18 cellular contexts compared by ENCODE assay signal in genomic region chr5:129110742-129111141, GRCh38. TPM values are rescaled to one million over a fixed set of nuclear protein-coding genes. Genes with fewer than 3 reads are reported as not detected.
DNase-seq lines count a peak whose midpoint lies in the region; ATAC-seq, FAIRE-seq and TF ChIP-seq lines count a peak whose summit lies in the region.
"Had no signal": no experiment of that assay in that cellular context is flagged by ENCODE, and none has a peak within 500 bp of the region (broad histone marks: within the 10 kb centered on the region; RNA-seq: fewer than 3 reads in every experiment).

No MANE protein-coding gene starts in this region.

- BruUV-seq in mammary epithelial cell (replicated peaks; lab: Mats Ljungman, UMichigan) (no TSS peak), endothelial cell of umbilical vein (replicated peaks; lab: Mats Ljungman, UMichigan) (no TSS peak)

- TF ChIP-seq POLR2A in breast epithelium (IDR thresholded peaks at IDR 0.05) (no peak), endothelial cell of umbilical vein (IDR thresholded peaks at IDR 0.05; ENCODE audit: low read depth, low read length) (no peak)

- H3K9me3 Mint-ChIP-seq in activated CD4-positive, alpha-beta T cell treated with anti-CD3 and anti-CD28 coated beads, Interleukin-2, amount 10 ng/mL, durations not matched to agents 24 days and 14 days: no peaks in the 10 kb centered on the region
- H3K9me3 Mint-ChIP-seq: GM23338 had no signal

- no peaks in the 10 kb centered on the region for H3K27me3 Mint-ChIP-seq in activated CD4-positive, alpha-beta T cell treated with anti-CD3 and anti-CD28 coated beads, Interleukin-2, amount 10 ng/mL, durations not matched to agents 24 days and 14 days

- H3K4me3 Mint-ChIP-seq in activated CD4-positive, alpha-beta T cell treated with anti-CD3 and anti-CD28 coated beads, Interleukin-2, amount 10 ng/mL, durations not matched to agents 24 days and 14 days: no peak overlapping the region
- H3K4me3 Mint-ChIP-seq: CD14-positive monocyte, GM23338 had no signal

- H3K27me3 ChIP-seq in mammary epithelial cell (ENCODE audit: insufficient read depth, low read length) (no peaks in the 10 kb centered on the region), breast epithelium (no peaks in the 10 kb centered on the region), endothelial cell of umbilical vein (ENCODE audit: control insufficient read depth in 2 of 2, insufficient read depth in 2 of 2, low read length in 2 of 2) (no peaks in the 10 kb centered on the region), lung (ENCODE audit: control insufficient read depth, insufficient read depth) (no peaks in the 10 kb centered on the region)

- 85% methylated on average over 3 of the region's 3 CpGs for WGBS in mammary epithelial cell (ENCODE audit: low coverage, missing lambda C conversion rate)
- 81 to 82% methylated on average over 3 of the region's 3 CpGs for WGBS in lung, 2 donors

- peaks cover 6% of the 10 kb centered on the region for H3K4me1 ChIP-seq in mammary epithelial cell (ENCODE audit: insufficient read depth, low read length)
- no peaks in the 10 kb centered on the region for H3K4me1 ChIP-seq in breast epithelium
- H3K4me1 ChIP-seq in endothelial cell of umbilical vein (ENCODE audit: control insufficient read depth, extremely low read depth, insufficient read depth, low read length): no peaks in the 10 kb centered on the region
- H3K4me1 ChIP-seq in lung (ENCODE audit: control insufficient read depth in 2 of 2, insufficient read depth in 2 of 2, low read length in 2 of 2): peaks cover 0 to 32% of the 10 kb centered on the region in 2 donors

- H3K79me2 ChIP-seq in mammary epithelial cell (ENCODE audit: insufficient read depth, low read length): no peaks in the 10 kb centered on the region
- no peaks in the 10 kb centered on the region for H3K79me2 ChIP-seq in endothelial cell of umbilical vein (ENCODE audit: control insufficient read depth, insufficient read depth, low read length)

- POLR2A ChIA-PET in endothelial cell of umbilical vein (lab: Charles Lee): interaction anchor here (1.0 kb wide), 1 partner anchor 16 kb away, joined by 3 read pairs; the partner anchor contains the start of gene ISOC1

- no peaks in the 10 kb centered on the region for H4K20me1 ChIP-seq in mammary epithelial cell (ENCODE audit: insufficient read depth, low read length)
- no peaks in the 10 kb centered on the region for H4K20me1 ChIP-seq in endothelial cell of umbilical vein (replicated peaks; ENCODE audit: control insufficient read depth, extremely low read depth, insufficient read depth, low read length)

- peaks cover 13% of the 10 kb centered on the region for H3K36me3 Mint-ChIP-seq in activated CD4-positive, alpha-beta T cell treated with anti-CD3 and anti-CD28 coated beads, Interleukin-2, amount 10 ng/mL, durations not matched to agents 24 days and 14 days (ENCODE audit: low read depth)

- H3K9ac ChIP-seq in mammary epithelial cell (ENCODE audit: insufficient read depth, low read length) (no peak overlapping the region), endothelial cell of umbilical vein (replicated peaks; ENCODE audit: extremely low read depth, insufficient read depth, low read length) (no peak overlapping the region)

- ATAC-seq in lung (ENCODE audit: insufficient read depth, low FRiP score): peak; percentile 6
- ATAC-seq: GM23338 had no signal

- peak; percentile 46 for DNase-seq in mammary epithelial cell
- DNase-seq in breast epithelium (ENCODE audit: low spot score in 2 of 2): no peak
- DNase-seq in OCI-M1 (lab: John Stamatoyannopoulos, UW): peak; percentile 11
- no peak for DNase-seq in endothelial cell of umbilical vein (ENCODE audit: low read depth, low spot score)
- no peak for DNase-seq in lung (ENCODE audit: low spot score)
- no peak for DNase-seq in GM13977 (ENCODE audit: low spot score)
- DNase-seq in NCI-H146 treated with DMSO at 0.1 percent for 48 hours (lab: John Stamatoyannopoulos, UW; ENCODE audit: unreplicated experiment): no peak
- DNase-seq in activated CD4-positive, alpha-beta T cell treated with anti-CD3 and anti-CD28 coated beads, Interleukin-2, amount 10 ng/mL, durations not matched to agents 24 days and 14 days: no peak
- DNase-seq: 8988T, COR-L47, KBM-7, NCI-H1436 treated with DMSO at 0.1 percent for 48 hours, NCI-H2081 treated with DMSO at 0.1 percent for 48 hours, NCI-H2227 treated with DMSO at 0.1 percent for 48 hours, NCI-H526, Right ventricle myocardium superior had no signal

- FAIRE-seq in endothelial cell of umbilical vein (lab: Jason Lieb, UNC): no peak

- no peaks in the 10 kb centered on the region for H3K9me1 ChIP-seq in endothelial cell of umbilical vein (replicated peaks; ENCODE audit: control insufficient read depth, extremely low read depth, insufficient read depth, low read length)

- H3K9me3 ChIP-seq in mammary epithelial cell (replicated peaks; ENCODE audit: insufficient read depth, low read length) (no peaks in the 10 kb centered on the region), breast epithelium (no peaks in the 10 kb centered on the region), endothelial cell of umbilical vein (replicated peaks; ENCODE audit: control insufficient read depth, insufficient read depth, low read length) (no peaks in the 10 kb centered on the region), lung (ENCODE audit: control insufficient read depth in 2 of 2, insufficient read depth in 1 of 2, low read length in 1 of 2) (no peaks in the 10 kb centered on the region)

- in situ Hi-C loops in mammary epithelial cell (cut with MboI; ENCODE audit: low sequenced_read_pairs in 2 of 2): loop anchor here in 1 of 2 donors (25.0 kb wide), 1 partner anchor 198 kb away; no protein-coding TSS in a partner anchor
- in situ Hi-C loops in GM13977 (cut with MboI; ENCODE audit: low pct_unique_long_range_greater_than_20kb, low sequenced_read_pairs, unreplicated experiment): no loop called here

- peaks cover 4% of the 10 kb centered on the region for H3K4me1 Mint-ChIP-seq in activated CD4-positive, alpha-beta T cell treated with anti-CD3 and anti-CD28 coated beads, Interleukin-2, amount 10 ng/mL, durations not matched to agents 24 days and 14 days
- H3K4me1 Mint-ChIP-seq: CD14-positive monocyte had no signal

- TF ChIP-seq CTCF in mammary epithelial cell (conservative IDR thresholded peaks at IDR 0.05 in 1 of 2, IDR thresholded peaks at IDR 0.05 in 1 of 2; ENCODE audit: extremely low read depth in 1 of 2, insufficient read depth in 1 of 2, low read depth in 1 of 2, low read length in 2 of 2): no peak
- TF ChIP-seq CTCF in breast epithelium (IDR thresholded peaks at IDR 0.05): no peak
- TF ChIP-seq CTCF in endothelial cell of umbilical vein (IDR thresholded peaks at IDR 0.05; ENCODE audit: extremely low read depth in 1 of 2, insufficient read depth in 1 of 2, low read depth in 1 of 2, low read length in 2 of 2): no peak
- no peak for TF ChIP-seq CTCF in lung (IDR thresholded peaks at IDR 0.05; ENCODE audit: control extremely low read depth, extremely low read depth)
- no peak for TF ChIP-seq CTCF in GM13977 (IDR thresholded peaks at IDR 0.05; ENCODE audit: extremely low read depth, insufficient read depth, missing control alignments)

- no peaks in the 10 kb centered on the region for H3K36me3 ChIP-seq in mammary epithelial cell (ENCODE audit: insufficient read depth, low read length)
- H3K36me3 ChIP-seq in breast epithelium: no peaks in the 10 kb centered on the region
- H3K36me3 ChIP-seq in endothelial cell of umbilical vein (ENCODE audit: control insufficient read depth in 2 of 2, extremely low read depth in 1 of 2, insufficient read depth in 2 of 2, low read length in 2 of 2): peaks cover 0 to 3% of the 10 kb centered on the region in 2 experiments
- peaks cover 6 to 7% of the 10 kb centered on the region in 2 donors for H3K36me3 ChIP-seq in lung (ENCODE audit: control insufficient read depth in 2 of 2, insufficient read depth in 2 of 2, low read length in 2 of 2)

- dilution Hi-C loops in mammary epithelial cell (cut with HindIII; ENCODE audit: low sequenced_read_pairs): no loop called here
- dilution Hi-C loops in endothelial cell of umbilical vein (cut with MboI; ENCODE audit: extremely low pct_ligation_motif_present, low sequenced_read_pairs): no loop called here

- no peak overlapping the region for H3K4me3 ChIP-seq in mammary epithelial cell (replicated peaks in 1 of 3; ENCODE audit: insufficient read depth in 1 of 3, low read depth in 2 of 3, low read length in 3 of 3)
- H3K4me3 ChIP-seq in breast epithelium: no peak overlapping the region
- no peak overlapping the region for H3K4me3 ChIP-seq in endothelial cell of umbilical vein (replicated peaks in 1 of 3; ENCODE audit: insufficient read depth in 1 of 3, low read depth in 1 of 3, low read length in 3 of 3)
- H3K4me3 ChIP-seq in lung: no peak overlapping the region
- H3K4me3 ChIP-seq: GM23338 had no signal

- no peak overlapping the region for H2AFZ ChIP-seq in mammary epithelial cell (ENCODE audit: low read depth, low read length)
- no peak overlapping the region for H2AFZ ChIP-seq in endothelial cell of umbilical vein (ENCODE audit: low read depth, low read length)
- H2AFZ ChIP-seq: GM23338 had no signal

- CTCF ChIA-PET in mammary epithelial cell (lab: Charles Lee; ENCODE audit: low non-redundant PET): interaction anchor here (0.7 kb wide), 1 partner anchor 1029 kb away, joined by 5 read pairs; no protein-coding TSS in a partner anchor
- CTCF ChIA-PET in endothelial cell of umbilical vein (lab: Charles Lee): interaction anchor here (1.0 to 2.5 kb wide), 5 partner anchors 9 to 205 kb away, joined by 3 to 7 read pairs (median 4); partner anchors contain the start of gene ISOC1

- H3K27ac ChIP-seq in mammary epithelial cell (ENCODE audit: insufficient read depth, low read depth, low read length) (no peak overlapping the region), breast epithelium (no peak overlapping the region), endothelial cell of umbilical vein (ENCODE audit: insufficient read depth, low read depth, low read length) (no peak overlapping the region), lung (ENCODE audit: low read depth in 1 of 2, low read length in 1 of 2) (no peak overlapping the region)

- no peak overlapping the region for H3K27ac Mint-ChIP-seq in activated CD4-positive, alpha-beta T cell treated with anti-CD3 and anti-CD28 coated beads, Interleukin-2, amount 10 ng/mL, durations not matched to agents 24 days and 14 days
- H3K27ac Mint-ChIP-seq: CD14-positive monocyte, GM23338 had no signal

- intact Hi-C loops in mammary epithelial cell (cut with micrococcal nuclease) (no loop called here), breast epithelium (cut with DNase I; ENCODE audit: low total_unique reads) (no loop called here), endothelial cell of umbilical vein (cut with micrococcal nuclease) (loop anchor here (5.0 kb wide), 1 partner anchor 657 kb away; no protein-coding TSS in a partner anchor)
- intact Hi-C loops in activated CD4-positive, alpha-beta T cell treated with anti-CD3 and anti-CD28 coated beads, Interleukin-2, amount 10 ng/mL, durations not matched to agents 24 days and 14 days (cut with micrococcal nuclease): no loop called here

- H3K4me2 ChIP-seq in mammary epithelial cell (ENCODE audit: insufficient read depth, low read depth, low read length) (no peak overlapping the region), endothelial cell of umbilical vein (ENCODE audit: insufficient read depth, low read length) (no peak overlapping the region)
- H3K4me2 ChIP-seq: GM23338 had no signal

RNA-seq across cellular contexts. Expression of gene ISOC1, which starts 16.2 kb away (rescaled TPM):
- 10 to 100 TPM; 15.6 to 19.7 TPM for total RNA-seq in mammary epithelial cell
- polyA plus RNA-seq in mammary epithelial cell: 14.5 TPM
- polyA minus RNA-seq in mammary epithelial cell: 3.5 TPM
- 10 to 100 TPM; 20.6 to 41.6 (median 23.9) TPM for total RNA-seq in breast epithelium
- total RNA-seq in endothelial cell of umbilical vein: 20.7 and 21.4 TPM in 2 replicates
- polyA plus RNA-seq in endothelial cell of umbilical vein: 17.0 and 21.6 TPM in 2 replicates
- polyA plus RNA-seq in endothelial cell of umbilical vein (2011; cell fraction: cytosol; rRNA removed): 18.7 and 19.3 TPM in 2 replicates
- 10.3 and 11.9 TPM in 2 replicates for polyA plus RNA-seq in endothelial cell of umbilical vein (2011; cell fraction: nucleus; rRNA removed)
- 19.9 and 24.1 TPM in 2 replicates for polyA plus RNA-seq in endothelial cell of umbilical vein (2012)
- 20.2 and 24.8 TPM in 2 replicates for polyA minus RNA-seq in endothelial cell of umbilical vein
- polyA minus RNA-seq in endothelial cell of umbilical vein (2011; cell fraction: cytosol; rRNA and poly(A)+ RNA removed): 20.6 TPM
- 8.0 and 8.5 TPM in 2 replicates for polyA minus RNA-seq in endothelial cell of umbilical vein (2011; cell fraction: nucleus; rRNA and poly(A)+ RNA removed)
- 10 to 100 TPM; 19.5 to 34.8 TPM for total RNA-seq in lung
- 10 to 100 TPM; 13.4 to 15.7 TPM for polyA plus RNA-seq in lung
- total RNA-seq in activated CD4-positive, alpha-beta T cell treated with anti-CD3 and anti-CD28 coated beads, Interleukin-2, amount 10 ng/mL, durations not matched to agents 24 days and 14 days: 29.4 and 31.6 TPM in 2 replicates

Comparison
In these comparisons a context has a peak if more than half of its experiments do, and no peak if none do; other contexts are left out.
1. DNase-seq: peak in mammary epithelial cell (single experiment) and OCI-M1 (single experiment); none in breast epithelium (0 of 2), endothelial cell of umbilical vein (single experiment), lung (single experiment), GM13977 (single experiment), NCI-H146 treated with DMSO at 0.1 percent for 48 hours (single experiment) and activated CD4-positive, alpha-beta T cell treated with anti-CD3 and anti-CD28 coated beads, Interleukin-2, amount 10 ng/mL, durations not matched to agents 24 days and 14 days (single experiment).